Comparison of ENCODE assay signal across 19 cellular contexts in the genomic region with DNA sequence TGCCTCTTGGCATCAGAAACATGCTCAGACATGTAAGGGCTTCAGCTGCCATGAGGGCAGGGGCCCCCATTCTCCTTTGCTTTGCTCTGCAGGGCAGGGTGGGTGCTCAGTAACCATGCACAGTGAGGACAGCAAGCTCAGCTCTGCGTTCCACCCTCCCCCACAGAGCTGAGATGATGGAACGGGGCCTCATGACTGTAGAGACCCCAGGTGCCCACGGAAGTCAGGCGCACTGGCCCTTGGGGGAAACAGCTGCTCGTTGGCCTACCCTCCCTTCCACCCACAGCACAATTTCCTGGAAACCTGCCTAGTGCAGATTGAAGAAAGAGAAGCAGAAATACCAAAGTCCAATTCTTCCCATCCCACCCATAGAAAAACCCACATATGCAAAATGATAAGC. TPM values are rescaled to one million over a fixed set of nuclear protein-coding genes. Genes with fewer than 3 reads are reported as not detected.
"Had no signal": no experiment of that assay in that cellular context is flagged by ENCODE, and none has a peak within 500 bp of the region (broad histone marks: within the 10 kb centered on the region; RNA-seq: fewer than 3 reads in every experiment).

No MANE protein-coding gene starts in this region.

- DNase-seq: activated CD4-positive, CD25-positive, alpha-beta regulatory T cell; activated T-cell treated with anti-CD3 and anti-CD28 coated beads, Interleukin-2, amount 50 U/mL, for 4 hours; effector memory CD8-positive, alpha-beta T cell; foreskin melanocyte; natural killer cell; retina; T-cell had no signal

- H3K36me3 Mint-ChIP-seq: natural killer cell, T-cell had no signal

- H3K4me1 Mint-ChIP-seq: natural killer cell, T-cell had no signal

- H3K27me3 ChIP-seq: body of pancreas, vagina had no signal

- H3K9me3 Mint-ChIP-seq: activated CD4-positive, alpha-beta T cell treated with anti-CD3 and anti-CD28 coated beads, Interleukin-2, amount 10 ng/mL, durations not matched to agents 24 days and 14 days; activated CD8-positive, alpha-beta T cell treated with anti-CD3 and anti-CD28 coated beads for 36 hours; activated naive CD4-positive, alpha-beta T cell treated with anti-CD3 and anti-CD28 coated beads for 36 hours; activated T-cell treated with anti-CD3 and anti-CD28 coated beads, Interleukin-2, amount 50 U/mL, for 4 hours; effector memory CD8-positive, alpha-beta T cell; natural killer cell; stimulated activated naive CD8-positive, alpha-beta T cell treated with anti-CD3 and anti-CD28 coated beads, Interleukin-15, Interleukin-2, amounts not matched to agents 100 ng/mL and 50 ng/mL, for 24 hours; T-cell had no signal

- H3K27ac Mint-ChIP-seq: activated CD4-positive, alpha-beta T cell treated with anti-CD3 and anti-CD28 coated beads, Interleukin-2, amount 10 ng/mL, durations not matched to agents 24 days and 14 days; activated CD8-positive, alpha-beta T cell treated with anti-CD3 and anti-CD28 coated beads for 36 hours; activated naive CD4-positive, alpha-beta T cell treated with anti-CD3 and anti-CD28 coated beads for 36 hours; effector memory CD8-positive, alpha-beta T cell; natural killer cell; stimulated activated naive CD8-positive, alpha-beta T cell treated with anti-CD3 and anti-CD28 coated beads, Interleukin-15, Interleukin-2, amounts not matched to agents 100 ng/mL and 50 ng/mL, for 24 hours; T-cell had no signal

- H3K4me1 ChIP-seq: body of pancreas, transverse colon, vagina had no signal

- H3K4me3 Mint-ChIP-seq: activated CD4-positive, alpha-beta T cell treated with anti-CD3 and anti-CD28 coated beads, Interleukin-2, amount 10 ng/mL, durations not matched to agents 24 days and 14 days; activated CD8-positive, alpha-beta T cell treated with anti-CD3 and anti-CD28 coated beads for 36 hours; activated naive CD4-positive, alpha-beta T cell treated with anti-CD3 and anti-CD28 coated beads for 36 hours; activated T-cell treated with anti-CD3 and anti-CD28 coated beads, Interleukin-2, amount 50 U/mL, for 4 hours; effector memory CD8-positive, alpha-beta T cell; natural killer cell; stimulated activated naive CD8-positive, alpha-beta T cell treated with anti-CD3 and anti-CD28 coated beads, Interleukin-15, Interleukin-2, amounts not matched to agents 100 ng/mL and 50 ng/mL, for 24 hours; T-cell had no signal

- H3K4me3 ChIP-seq: body of pancreas, skin epidermis, transverse colon, vagina had no signal

- H3K27ac ChIP-seq: body of pancreas, epithelial cell of prostate, skin epidermis, transverse colon, vagina had no signal

- H3K9me3 ChIP-seq: body of pancreas, transverse colon, vagina had no signal

- H3K36me3 ChIP-seq: transverse colon, vagina had no signal

RNA-seq across cellular contexts. Expression of a gene that starts 10.5 kb away (rescaled TPM):
- total RNA-seq: activated CD4-positive, alpha-beta T cell treated with anti-CD3 and anti-CD28 coated beads, Interleukin-2, amount 10 ng/mL, durations not matched to agents 24 days and 14 days; activated CD8-positive, alpha-beta T cell treated with anti-CD3 and anti-CD28 coated beads for 36 hours; activated naive CD4-positive, alpha-beta T cell treated with anti-CD3 and anti-CD28 coated beads for 36 hours; dermis microvascular lymphatic vessel endothelial cell; mesenteric fat pad; natural killer cell; T-cell had no signal
- polyA plus RNA-seq: keratinocyte had no signal
